17 cellular contexts compared by ENCODE assay signal in genomic region chr3:74789111-74789510, GRCh38.
A peak's percentile ranks its signal among the peaks of the same experiment; 100 is the strongest.
DNase-seq lines count a peak whose midpoint lies in the region; ATAC-seq and TF ChIP-seq lines count a peak whose summit lies in the region.
"Had no signal": no experiment of that assay in that cellular context is flagged by ENCODE, and none has a peak within 500 bp of the region (broad histone marks: within the 10 kb centered on the region; RNA-seq: fewer than 3 reads in every experiment).

No MANE protein-coding gene starts in this region.

- BruUV-seq in MCF 10A (replicated peaks; lab: Mats Ljungman, UMichigan): no TSS peak

- H3K27ac ChIP-seq in breast epithelium (no peak overlapping the region), psoas muscle (no peak overlapping the region)
- H3K27ac ChIP-seq: neutrophil had no signal

- H3K4me3 ChIP-seq in breast epithelium (no peak overlapping the region), fibroblast of the aortic adventitia (ENCODE audit: low read depth, low read length) (no peak overlapping the region), psoas muscle (no peak overlapping the region)

- intact Hi-C loops in MCF 10A (cut with micrococcal nuclease): no loop called here
- intact Hi-C loops in breast epithelium (cut with DNase I; ENCODE audit: low total_unique reads): no loop called here
- intact Hi-C loops in psoas muscle (cut with DNase I): no loop called here

- peak; percentile 31 for ATAC-seq in stimulated activated naive CD8-positive, alpha-beta T cell treated with anti-CD3 and anti-CD28 coated beads, Interleukin-15, amount 100 ng/mL, for 72 hours
- no peak for ATAC-seq in psoas muscle
- ATAC-seq: right cardiac atrium had no signal

- no peaks in the 10 kb centered on the region for H3K36me3 Mint-ChIP-seq in MCF 10A (ENCODE audit: insufficient read depth, unreplicated experiment)
- H3K36me3 Mint-ChIP-seq: CD4-positive, alpha-beta memory T cell had no signal

- no peak overlapping the region for H3K4me3 Mint-ChIP-seq in MCF 10A (ENCODE audit: unreplicated experiment)
- no peak overlapping the region for H3K4me3 Mint-ChIP-seq in stimulated activated naive CD8-positive, alpha-beta T cell treated with anti-CD3 and anti-CD28 coated beads, Interleukin-15, amount 100 ng/mL, for 72 hours
- H3K4me3 Mint-ChIP-seq: CD4-positive, alpha-beta memory T cell had no signal

- H3K9me3 Mint-ChIP-seq in MCF 10A (ENCODE audit: unreplicated experiment): no peaks in the 10 kb centered on the region
- peaks cover 4 to 6% of the 10 kb centered on the region in 2 donors for H3K9me3 Mint-ChIP-seq in stimulated activated naive CD8-positive, alpha-beta T cell treated with anti-CD3 and anti-CD28 coated beads, Interleukin-15, amount 100 ng/mL, for 72 hours

- CTCF ChIA-PET in MCF 10A (lab: Yijun Ruan, JAX): no interaction called here

- no peaks in the 10 kb centered on the region for H3K27me3 Mint-ChIP-seq in MCF 10A (ENCODE audit: insufficient read depth, unreplicated experiment)
- H3K27me3 Mint-ChIP-seq in stimulated activated naive CD8-positive, alpha-beta T cell treated with anti-CD3 and anti-CD28 coated beads, Interleukin-15, amount 100 ng/mL, for 72 hours: no peaks in the 10 kb centered on the region
- H3K27me3 Mint-ChIP-seq: CD4-positive, alpha-beta memory T cell had no signal

- peaks cover 5% of the 10 kb centered on the region for H3K4me1 Mint-ChIP-seq in MCF 10A (ENCODE audit: insufficient read depth, unreplicated experiment)
- H3K4me1 Mint-ChIP-seq in stimulated activated naive CD8-positive, alpha-beta T cell treated with anti-CD3 and anti-CD28 coated beads, Interleukin-15, amount 100 ng/mL, for 72 hours: no peaks in the 10 kb centered on the region
- H3K4me1 Mint-ChIP-seq: CD4-positive, alpha-beta memory T cell had no signal

- no peaks in the 10 kb centered on the region for H3K4me1 ChIP-seq in breast epithelium
- no peaks in the 10 kb centered on the region for H3K4me1 ChIP-seq in psoas muscle

- H3K36me3 ChIP-seq in breast epithelium (no peaks in the 10 kb centered on the region), psoas muscle (ENCODE audit: insufficient read depth in 1 of 2, low read depth in 1 of 2) (no peaks in the 10 kb centered on the region)
- H3K36me3 ChIP-seq: neutrophil had no signal

- H3K27me3 ChIP-seq in breast epithelium (no peaks in the 10 kb centered on the region), psoas muscle (ENCODE audit: insufficient read depth in 3 of 3, low read length in 2 of 3) (no peaks in the 10 kb centered on the region)
- H3K27me3 ChIP-seq: neutrophil had no signal

- TF ChIP-seq POLR2A in breast epithelium (IDR thresholded peaks at IDR 0.05): no peak

- H3K9me3 ChIP-seq in breast epithelium: peaks cover 2 to 7% of the 10 kb centered on the region in 2 donors
- H3K9me3 ChIP-seq in psoas muscle: no peaks in the 10 kb centered on the region
- H3K9me3 ChIP-seq: neutrophil had no signal

- WGBS in psoas muscle, 3 donors: 74 to 78% (median 77%) methylated on average over 3 of the region's 3 CpGs

- H3K27ac Mint-ChIP-seq in MCF 10A (ENCODE audit: low read depth, unreplicated experiment): no peak overlapping the region
- H3K27ac Mint-ChIP-seq in stimulated activated naive CD8-positive, alpha-beta T cell treated with anti-CD3 and anti-CD28 coated beads, Interleukin-15, amount 100 ng/mL, for 72 hours: peak overlapping the region in 1 of 2 donors; percentile 61
- H3K27ac Mint-ChIP-seq: CD4-positive, alpha-beta memory T cell had no signal

- DNase-seq in MCF 10A (ENCODE audit: unreplicated experiment) (peak; percentile 86), breast epithelium (ENCODE audit: low spot score in 2 of 2) (no peak), NCI-H69 (lab: John Stamatoyannopoulos, UW) (peak; percentile 32), fibroblast of the aortic adventitia (ENCODE audit: low read depth) (peak; percentile 1), KG1 (lab: John Stamatoyannopoulos, UW) (no peak), psoas muscle (no peak), NCI-H82 treated with DMSO at 0.1 percent for 48 hours (lab: John Stamatoyannopoulos, UW; ENCODE audit: unreplicated experiment) (no peak)
- DNase-seq in stimulated activated naive CD8-positive, alpha-beta T cell treated with anti-CD3 and anti-CD28 coated beads, Interleukin-15, amount 100 ng/mL, for 72 hours: no peak
- DNase-seq: activated CD8-positive, alpha-beta memory T cell treated with anti-CD3 and anti-CD28 coated beads for 24 hours; CD4-positive, alpha-beta memory T cell; effector CD8-positive, alpha-beta T cell; hippocampal formation; kidney glomerular epithelial cell; NCI-H2029; NCI-H524; right cardiac atrium had no signal

- POLR2A ChIA-PET in MCF 10A (lab: Yijun Ruan, JAX): interaction anchor here (1.0 kb wide), 1 partner anchor 13 kb away, joined by 4 read pairs; no protein-coding TSS in a partner anchor

- TF ChIP-seq CTCF in MCF 10A (IDR thresholded peaks at IDR 0.05; ENCODE audit: unreplicated experiment) (no peak), breast epithelium (IDR thresholded peaks at IDR 0.05) (no peak), fibroblast of the aortic adventitia (IDR thresholded peaks at IDR 0.05; ENCODE audit: insufficient read depth, low read length) (no peak), psoas muscle (IDR thresholded peaks at IDR 0.05) (no peak)

Comparison
In these comparisons a context has a peak if more than half of its experiments do, and no peak if none do; other contexts are left out.
1. DNase-seq: peak in MCF 10A (single experiment), NCI-H69 (single experiment) and fibroblast of the aortic adventitia (single experiment); none in breast epithelium (0 of 2), stimulated activated naive CD8-positive, alpha-beta T cell treated with anti-CD3 and anti-CD28 coated beads, Interleukin-15, amount 100 ng/mL, for 72 hours (0 of 2), KG1 (single experiment), psoas muscle (0 of 2) and NCI-H82 treated with DMSO at 0.1 percent for 48 hours (single experiment).